In the genomic region with DNA sequence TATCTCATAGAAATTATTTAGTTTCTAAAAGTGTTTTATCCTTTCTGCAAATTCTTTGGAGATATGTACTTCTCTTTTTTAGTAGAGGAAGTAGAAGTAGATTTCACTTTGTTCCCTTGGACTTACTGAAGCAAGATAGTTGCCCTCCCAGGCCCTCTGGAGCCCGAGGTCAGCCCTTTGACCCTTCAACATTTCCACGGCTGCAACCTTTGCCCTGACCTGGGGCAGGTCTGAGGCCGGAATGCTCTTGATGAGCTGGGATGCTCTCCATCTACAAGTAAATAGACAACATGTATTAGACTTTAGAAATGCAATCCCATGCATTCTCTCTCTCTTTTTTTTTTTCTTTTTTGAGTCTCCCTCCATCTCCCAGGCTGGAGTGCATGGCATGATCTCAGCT, we compare ENCODE assay signal across 21 cellular contexts.
"Had no signal": no experiment of that assay in that cellular context is flagged by ENCODE, and none has a peak within 500 bp of the region (broad histone marks: within the 10 kb centered on the region; RNA-seq: fewer than 3 reads in every experiment).

No MANE protein-coding gene starts in this region.

- H3K4me3 Mint-ChIP-seq: activated B cell treated with CpG ODN at 0.5 μM for 24 hours; activated CD8-positive, alpha-beta T cell treated with anti-CD3 and anti-CD28 coated beads for 36 hours; activated naive CD4-positive, alpha-beta T cell treated with anti-CD3 and anti-CD28 coated beads, Interleukin-2, amount 50 U/mL, for 24 hours; natural killer cell treated with Interleukin-12 subunit alpha and Interleukin-12 subunit beta and Interleukin-15 and Interleukin-18, amount 100 ng/mL, for 72 hours had no signal

- H3K4me3 ChIP-seq: breast epithelium, gastroesophageal sphincter, lower lobe of right lung, mucosa of descending colon, spleen, suprapubic skin, tibial nerve had no signal

- H3K27ac Mint-ChIP-seq: activated B cell treated with CpG ODN at 0.5 μM for 24 hours; activated CD8-positive, alpha-beta T cell treated with anti-CD3 and anti-CD28 coated beads for 36 hours; activated naive CD4-positive, alpha-beta T cell treated with anti-CD3 and anti-CD28 coated beads, Interleukin-2, amount 50 U/mL, for 24 hours; activated T-helper 2 cell treated with anti-CD3 and anti-CD28 coated beads, Interferon-gamma antibody, Interleukin-2, Interleukin-4, amounts not matched to agents 10 μg/mL and 5 μg/mL and 100 μg/mL, durations not matched to agents 14 hours and 24 hours and 36 hours; natural killer cell treated with Interleukin-12 subunit alpha and Interleukin-12 subunit beta and Interleukin-15 and Interleukin-18, amount 100 ng/mL, for 72 hours had no signal

- H3K27me3 ChIP-seq: breast epithelium, gastroesophageal sphincter, spleen, suprapubic skin, tibial nerve had no signal

- H3K4me1 Mint-ChIP-seq: activated B cell treated with CpG ODN at 0.5 μM for 24 hours; activated naive CD4-positive, alpha-beta T cell treated with anti-CD3 and anti-CD28 coated beads, Interleukin-2, amount 50 U/mL, for 24 hours had no signal

- H3K36me3 ChIP-seq: breast epithelium had no signal

- H3K4me1 ChIP-seq: breast epithelium, lower lobe of right lung, spleen, suprapubic skin had no signal

- H3K9me3 ChIP-seq: mucosa of descending colon, suprapubic skin had no signal

- H3K27me3 Mint-ChIP-seq: activated B cell treated with CpG ODN at 0.5 μM for 24 hours; activated CD8-positive, alpha-beta T cell treated with anti-CD3 and anti-CD28 coated beads for 36 hours; activated naive CD4-positive, alpha-beta T cell treated with anti-CD3 and anti-CD28 coated beads, Interleukin-2, amount 50 U/mL, for 24 hours; natural killer cell treated with Interleukin-12 subunit alpha and Interleukin-12 subunit beta and Interleukin-15 and Interleukin-18, amount 100 ng/mL, for 72 hours had no signal

- H3K27ac ChIP-seq: breast epithelium, gastroesophageal sphincter, lower lobe of right lung, spleen, suprapubic skin, tibial nerve had no signal

- ATAC-seq: activated CD8-positive, alpha-beta T cell treated with anti-CD3 and anti-CD28 coated beads for 36 hours; gastroesophageal sphincter; lower lobe of right lung; mucosa of descending colon; natural killer cell treated with Interleukin-12 subunit alpha and Interleukin-12 subunit beta and Interleukin-15 and Interleukin-18, amount 100 ng/mL, for 72 hours; right cardiac atrium had no signal

- DNase-seq: activated B cell treated with CpG ODN at 0.5 μM for 24 hours; activated CD4-positive, alpha-beta T cell treated with anti-CD3 and anti-CD28 coated beads, Interleukin-2, amount 50 U/mL, for 1 hour; activated CD8-positive, alpha-beta T cell treated with anti-CD3 and anti-CD28 coated beads for 36 hours; activated T-cell treated with anti-CD3 and anti-CD28 coated beads, Interleukin-2, amount 50 U/mL, for 48 hours; central memory CD4-positive, alpha-beta T cell; hippocampal formation; lower lobe of right lung; mesendoderm; mucosa of descending colon; posterior cingulate gyrus; right cardiac atrium; spleen; stimulated activated naive CD4-positive, alpha-beta T cell; T-helper 9 cell had no signal
